In genomic region chr3:51704511-51704950, GRCh38 we compare ENCODE assay signal across 29 cellular contexts. TPM values are rescaled to one million over a fixed set of nuclear protein-coding genes. Genes with fewer than 3 reads are reported as not detected.
DNase-seq lines count a peak whose midpoint lies in the region; ATAC-seq and TF ChIP-seq lines count a peak whose summit lies in the region.
"Had no signal": no experiment of that assay in that cellular context is flagged by ENCODE, and none has a peak within 500 bp of the region (broad histone marks: within the 10 kb centered on the region; RNA-seq: fewer than 3 reads in every experiment).

No MANE protein-coding gene starts in this region.

- H3K9me2 ChIP-seq in neural cell (ENCODE audit: insufficient read depth, low read length) = no peaks in the 10 kb centered on the region

- H3K4me2 ChIP-seq in neural cell (ENCODE audit: low read length) = no peak overlapping the region
- H3K4me2 ChIP-seq: BLaER1 had no signal

- H3F3A ChIP-seq in neural cell (ENCODE audit: insufficient read depth, low read length, poor library complexity, severe bottlenecking) = no peaks in the 10 kb centered on the region

- H3K4me3 ChIP-seq in heart right ventricle (no peak overlapping the region), coronary artery (no peak overlapping the region), neural cell (ENCODE audit: low read length) (no peak overlapping the region), aorta (ENCODE audit: low read length in 2 of 2) (no peak overlapping the region), MG63 (no peak overlapping the region)
- H3K4me3 ChIP-seq: BLaER1, transverse colon had no signal

- intact Hi-C loops in Right ventricle myocardium superior (cut with DNase I) (no loop called here), heart right ventricle (cut with DNase I) (no loop called here), aorta (cut with DNase I) (no loop called here)

- H3K4me1 ChIP-seq in heart right ventricle = peaks cover 0 to 33% (median 6%) of the 10 kb centered on the region in 9 donors
- no peaks in the 10 kb centered on the region for H3K4me1 ChIP-seq in aorta (ENCODE audit: control insufficient read depth in 1 of 2, insufficient read depth in 2 of 2, low read length in 2 of 2)
- H3K4me1 ChIP-seq: Caco-2, foreskin keratinocyte had no signal

- DNase-seq in Right ventricle myocardium superior = peak; percentile 10
- no peak for DNase-seq in heart right ventricle
- peak; percentile 52 for DNase-seq in coronary artery (ENCODE audit: low spot score)
- DNase-seq in aorta = peak; percentile 33 to 52
- DNase-seq in MG63 = no peak
- DNase-seq: activated CD4-positive, alpha-beta T cell treated with anti-CD3 and anti-CD28 coated beads for 1 hour; activated CD8-positive, alpha-beta memory T cell treated with anti-CD3 and anti-CD28 coated beads for 24 hours; activated effector memory CD4-positive, alpha-beta T cell treated with Interleukin-2 at 50 U/mL for 16 hours; activated naive CD8-positive, alpha-beta T cell treated with anti-CD3 and anti-CD28 coated beads, Interleukin-2, amount 50 U/mL, for 24 hours; Caco-2; DMS79; foreskin keratinocyte; GDM1; KBM-7; MM.1S; NCI-H2081 treated with DMSO at 0.1 percent for 48 hours; NCI-H446; occipital lobe; OCI-M1; small intestine; stimulated activated CD4-positive, alpha-beta T cell treated with anti-CD3 and anti-CD28 coated beads, Interleukin-1b, Interleukin-23, amount 100 ng/mL, for 48 hours; stimulated activated CD8-positive, alpha-beta memory T cell treated with anti-CD3 and anti-CD28 coated beads, Interleukin-4, amount 100 ng/mL, for 48 hours; transverse colon had no signal

- no peak overlapping the region for H2AFZ ChIP-seq in neural cell (ENCODE audit: low read depth, low read length)

- H3K9ac ChIP-seq in neural cell (ENCODE audit: low read length) = peak overlapping the region; percentile 32
- H3K9ac ChIP-seq: BLaER1 had no signal

- H3K27ac ChIP-seq in heart right ventricle (no peak overlapping the region), coronary artery (no peak overlapping the region), neural cell (ENCODE audit: low read length) (no peak overlapping the region), aorta (ENCODE audit: low read depth in 1 of 2, low read length in 2 of 2) (no peak overlapping the region)
- H3K27ac ChIP-seq: BLaER1, foreskin keratinocyte, transverse colon had no signal

- TF ChIP-seq EP300 in neural cell (conservative IDR thresholded peaks at IDR 0.05; ENCODE audit: poor library complexity, severe bottlenecking) = no peak

- H3K79me2 ChIP-seq in neural cell (replicated peaks; ENCODE audit: insufficient read depth, low read length) = no peaks in the 10 kb centered on the region

- no peaks in the 10 kb centered on the region for H4K20me1 ChIP-seq in neural cell (ENCODE audit: insufficient read depth)

- no peak for TF ChIP-seq CTCF in heart right ventricle (IDR thresholded peaks at IDR 0.05)
- no peak for TF ChIP-seq CTCF in coronary artery (IDR thresholded peaks at IDR 0.05)
- TF ChIP-seq CTCF in neural cell (IDR thresholded peaks at IDR 0.05; ENCODE audit: poor library complexity, severe bottlenecking) = no peak

- no peak for TF ChIP-seq RAD21 in neural cell (conservative IDR thresholded peaks at IDR 0.05)

- H3K27me3 ChIP-seq in heart right ventricle = peaks cover 0 to 3% (median 0%) of the 10 kb centered on the region in 7 donors
- H3K27me3 ChIP-seq in neural cell (ENCODE audit: insufficient read depth, low read depth, low read length) = peaks cover 14% of the 10 kb centered on the region
- no peaks in the 10 kb centered on the region for H3K27me3 ChIP-seq in aorta (ENCODE audit: control insufficient read depth in 1 of 2, insufficient read depth in 2 of 2, low read length in 1 of 2)
- no peaks in the 10 kb centered on the region for H3K27me3 ChIP-seq in MG63

- H3K9me3 ChIP-seq in heart right ventricle (no peaks in the 10 kb centered on the region), neural cell (ENCODE audit: low read length) (no peaks in the 10 kb centered on the region), aorta (ENCODE audit: control insufficient read depth, low read length) (no peaks in the 10 kb centered on the region), MG63 (no peaks in the 10 kb centered on the region)
- H3K9me3 ChIP-seq: BLaER1, Caco-2, transverse colon had no signal

- 92 to 95% methylated on average over 4 of the region's 4 CpGs for WGBS in heart right ventricle, 2 donors
- 85 to 92% methylated on average over 4 of the region's 4 CpGs for WGBS in aorta, 2 donors

- peaks cover 0 to 61% (median 29%) of the 10 kb centered on the region in 9 donors for H3K36me3 ChIP-seq in heart right ventricle
- H3K36me3 ChIP-seq in neural cell (ENCODE audit: insufficient read depth, low read length) = no peaks in the 10 kb centered on the region
- H3K36me3 ChIP-seq in aorta (ENCODE audit: control insufficient read depth in 1 of 2, insufficient read depth in 2 of 2, low read length in 1 of 2) = peaks cover 0 to 7% of the 10 kb centered on the region in 2 donors
- no peaks in the 10 kb centered on the region for H3K36me3 ChIP-seq in MG63

- ATAC-seq in Right ventricle myocardium superior (ENCODE audit: poor library complexity) = no peak
- ATAC-seq in heart right ventricle = no peak
- no peak for ATAC-seq in aorta (ENCODE audit: low FRiP score)
- no peak for ATAC-seq in GM21515 (IDR thresholded peaks at IDR 0.05; ENCODE audit: unreplicated experiment)
- no peak for ATAC-seq in GM19351 (IDR thresholded peaks at IDR 0.05; ENCODE audit: unreplicated experiment)
- ATAC-seq: activated naive CD8-positive, alpha-beta T cell treated with anti-CD3 and anti-CD28 coated beads, Interleukin-2, amount 50 U/mL, for 24 hours; esophagus mucosa; foreskin keratinocyte; HCT116 had no signal

TF ChIP-seq in neural cell, 6 proteins besides CTCF, POLR2A, EP300 and RAD21:
- TF ChIP-seq TAF1 (IDR thresholded peaks at IDR 0.05; ENCODE audit: low read depth) = no peak
- TF ChIP-seq REST (IDR thresholded peaks at IDR 0.05; ENCODE audit: borderline replicate concordance) = no peak
- no peak for TF ChIP-seq EZH2 (IDR thresholded peaks at IDR 0.05; ENCODE audit: borderline replicate concordance, insufficient read depth, low read length, poor library complexity, severe bottlenecking)
- TF ChIP-seq MXI1 (conservative IDR thresholded peaks at IDR 0.05; ENCODE audit: poor library complexity, severe bottlenecking) = no peak
TF ChIP-seq in neural cell: peak in this region for 0.

RNA-seq across cellular contexts. Expression of gene GRM2, which starts 2.3 kb away (rescaled TPM):
- 0.08 TPM for total RNA-seq in Right ventricle myocardium superior
- total RNA-seq in heart right ventricle = under 1 TPM in 9 of 10 donors, not detected in 1; 0.06 to 0.66 (median 0.39) TPM
- under 1 TPM; 0.04 to 0.37 TPM for polyA plus RNA-seq in heart right ventricle
- 9.1 and 11.6 TPM in 2 replicates for polyA plus RNA-seq in neural cell
- 7.5 and 9.0 TPM in 2 replicates for polyA minus RNA-seq in neural cell
- under 1 TPM; 0.52 to 0.87 TPM for total RNA-seq in aorta
- polyA plus RNA-seq in aorta = under 1 TPM in 1 of 2 donors, not detected in 1; 0.18 TPM
- not detected in 2 replicates for total RNA-seq in MG63 (2014; rRNA removed; shearing (Covaris generic); ENCODE audit: low replicate concordance)
- total RNA-seq: foreskin keratinocyte had no signal

RNA-seq across cellular contexts. Expression of gene TEX264, which starts 33.5 kb away (rescaled TPM):
- total RNA-seq in Right ventricle myocardium superior (34.7 TPM), heart right ventricle (10 to 100 TPM; 28.4 to 50.1 (median 33.4) TPM), aorta (10 to 100 TPM; 18.2 to 26.0 TPM)
- polyA plus RNA-seq in heart right ventricle (10 to 100 TPM; 66.7 to 87.0 TPM), neural cell (33.0 and 35.4 TPM in 2 replicates), aorta (10 to 100 TPM; 25.0 to 40.7 TPM)
- polyA minus RNA-seq in neural cell = 16.0 and 18.5 TPM in 2 replicates
- 35.9 and 64.1 TPM in 2 replicates for total RNA-seq in MG63 (2014; rRNA removed; shearing (Covaris generic); ENCODE audit: low replicate concordance)

Comparison
In these comparisons a context has a peak if more than half of its experiments do, and no peak if none do; other contexts are left out.
1. DNase-seq: peak in Right ventricle myocardium superior (single experiment), coronary artery (single experiment) and aorta (2 of 2); none in heart right ventricle (0 of 2) and MG63 (single experiment).